8 cellular contexts compared by ENCODE assay signal in the genomic region with DNA sequence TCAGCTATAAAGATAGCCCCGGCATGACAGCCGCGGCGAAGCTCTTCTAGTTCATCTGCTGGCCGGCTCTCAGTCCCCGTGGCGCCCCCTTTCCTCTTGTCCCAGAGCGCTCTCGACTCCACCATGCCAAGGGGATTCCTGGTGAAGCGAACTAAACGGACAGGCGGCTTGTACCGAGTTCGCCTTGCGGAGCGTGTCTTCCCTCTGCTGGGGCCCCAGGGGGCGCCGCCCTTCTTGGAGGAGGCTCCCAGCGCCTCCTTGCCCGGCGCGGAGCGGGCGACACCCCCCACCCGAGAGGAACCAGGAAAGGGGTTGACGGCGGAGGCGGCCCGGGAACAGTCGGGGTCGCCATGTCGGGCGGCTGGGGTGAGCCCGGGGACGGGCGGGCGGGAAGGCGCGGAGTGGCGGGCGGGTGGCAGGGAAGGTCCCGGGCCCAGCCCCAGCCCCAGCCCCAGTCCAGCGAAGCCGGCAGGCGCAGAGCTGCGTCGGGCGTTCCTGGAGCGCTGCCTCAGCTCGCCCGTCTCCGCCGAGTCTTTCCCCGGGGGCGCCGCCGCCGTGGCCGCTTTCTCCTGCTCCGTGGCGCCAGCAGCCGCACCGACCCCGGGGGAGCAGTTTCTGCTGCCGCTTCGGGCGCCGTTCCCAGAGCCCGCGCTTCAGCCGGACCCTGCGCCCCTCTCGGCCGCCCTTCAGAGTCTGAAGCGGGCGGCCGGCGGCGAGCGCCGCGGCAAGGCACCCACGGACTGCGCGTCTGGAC. TPM values are rescaled to one million over a fixed set of nuclear protein-coding genes. Genes with fewer than 3 reads are reported as not detected.
DNase-seq lines count a peak whose midpoint lies in the region; ATAC-seq and TF ChIP-seq lines count a peak whose summit lies in the region.

TSS of gene INSM2 (plus strand) at position 35 of the 754 bp plus-strand sequence. CDS start at position 124, 89 bp downstream.

- H3K27ac ChIP-seq in SJSA1 (no peak within 1 kb of the TSS), RWPE1 (no peak within 1 kb of the TSS)

- H3K4me1 ChIP-seq in SJSA1 (replicated peaks) (peaks cover 27% of the 10 kb centered on the region), mucosa of descending colon (ENCODE audit: low read depth) (peaks cover 25% of the 10 kb centered on the region)

- no peak within 1 kb of the TSS for H3K27ac Mint-ChIP-seq in activated CD4-positive, alpha-beta T cell treated with anti-CD3 and anti-CD28 coated beads for 36 hours

- POLR2A ChIA-PET in activated CD4-positive, alpha-beta T cell treated with anti-CD3 and anti-CD28 coated beads for 36 hours (lab: Charles Lee): no interaction called here
- POLR2A ChIA-PET in RWPE1 (lab: Yijun Ruan, JAX; ENCODE audit: low non-redundant PET): interaction anchor here (0.6 kb wide), 1 partner anchor 280 kb away, joined by 4 read pairs; no protein-coding TSS in a partner anchor

- H3K36me3 ChIP-seq in SJSA1: no peaks in the 10 kb centered on the region
- no peaks in the 10 kb centered on the region for H3K36me3 ChIP-seq in mucosa of descending colon (ENCODE audit: low read depth)

- H3K4me1 Mint-ChIP-seq in activated CD4-positive, alpha-beta T cell treated with anti-CD3 and anti-CD28 coated beads for 36 hours: peaks cover 15% of the 10 kb centered on the region

- no peaks in the 10 kb centered on the region for H3K9me3 Mint-ChIP-seq in activated CD4-positive, alpha-beta T cell treated with anti-CD3 and anti-CD28 coated beads for 36 hours (ENCODE audit: low read depth)

- DNase-seq in activated CD4-positive, alpha-beta T cell treated with anti-CD3 and anti-CD28 coated beads for 36 hours: peak; percentile 29
- no peak for DNase-seq in activated CD4-positive, alpha-beta T cell treated with anti-CD3 and anti-CD28 coated beads, Interleukin-2, amount 50 U/mL, for 4 hours
- DNase-seq in SJSA1 (ENCODE audit: low read depth in 1 of 2, low spot score in 2 of 2) (no peak), ecto neural progenitor cell (ENCODE audit: low spot score) (peak; percentile 54), mucosa of descending colon (peak in 1 of 3 donors; percentile 39), RWPE1 (ENCODE audit: low spot score) (no peak)

- intact Hi-C loops in activated CD4-positive, alpha-beta T cell treated with anti-CD3 and anti-CD28 coated beads for 36 hours (cut with DNase I, micrococcal nuclease): loop anchor here in 1 of 2 experiments (5.0 kb wide), 3 partner anchors 97 to 293 kb away; partner anchors contain the start of gene BRMS1L
- intact Hi-C loops in mucosa of descending colon (cut with DNase I, micrococcal nuclease): no loop called here

- H3K27me3 Mint-ChIP-seq in activated CD4-positive, alpha-beta T cell treated with anti-CD3 and anti-CD28 coated beads for 36 hours: peaks cover 38% of the 10 kb centered on the region

- H3K27me3 ChIP-seq in SJSA1 (replicated peaks): peaks cover 58% of the 10 kb centered on the region

- H3K9me3 ChIP-seq in SJSA1 (replicated peaks): 0 out of 2 replicates have a peak, but pooled peaks cover 5% of the 10 kb centered on the region
- no peaks in the 10 kb centered on the region for H3K9me3 ChIP-seq in mucosa of descending colon

- H3K4me3 ChIP-seq in SJSA1 (peak within 1 kb of the TSS; percentile 35), mucosa of descending colon (no peak within 1 kb of the TSS)

- peak within 1 kb of the TSS; percentile 69 for H3K4me3 Mint-ChIP-seq in activated CD4-positive, alpha-beta T cell treated with anti-CD3 and anti-CD28 coated beads for 36 hours

- peaks cover 5% of the 10 kb centered on the region for H3K36me3 Mint-ChIP-seq in activated CD4-positive, alpha-beta T cell treated with anti-CD3 and anti-CD28 coated beads for 36 hours (ENCODE audit: low read depth)

- CTCF ChIA-PET in activated CD4-positive, alpha-beta T cell treated with anti-CD3 and anti-CD28 coated beads for 36 hours (lab: Charles Lee): interaction anchor here (1.5 kb wide), 1 partner anchor 18 kb away, joined by 3 read pairs; no protein-coding TSS in a partner anchor
- CTCF ChIA-PET in RWPE1 (lab: Yijun Ruan, JAX): interaction anchor here (0.6 to 1.3 kb wide), 4 partner anchors 18 to 292 kb away, joined by 3 to 7 read pairs (median 4); partner anchors contain the start of gene BRMS1L

- TF ChIP-seq CTCF in mucosa of descending colon (IDR thresholded peaks at IDR 0.05) (no peak), RWPE1 (conservative IDR thresholded peaks at IDR 0.05; ENCODE audit: low read depth) (no peak)

- ATAC-seq in activated CD4-positive, alpha-beta T cell treated with anti-CD3 and anti-CD28 coated beads for 36 hours: peak; percentile 23
- peak; percentile 6 for ATAC-seq in HG02938 (IDR thresholded peaks at IDR 0.05; ENCODE audit: unreplicated experiment)
- peak; percentile 30 for ATAC-seq in mucosa of descending colon
- no peak for ATAC-seq in GM21367 (IDR thresholded peaks at IDR 0.05; ENCODE audit: unreplicated experiment)

RNA-seq across cellular contexts. Expression of gene INSM2, which starts in this region (rescaled TPM):
- not detected for total RNA-seq in activated CD4-positive, alpha-beta T cell treated with anti-CD3 and anti-CD28 coated beads for 36 hours
- total RNA-seq in SJSA1 (2014; rRNA removed; shearing (Covaris generic)): not detected in 2 replicates
- total RNA-seq in mucosa of descending colon: not detected

Comparison
In these comparisons a context has a peak if more than half of its experiments do, and no peak if none do; other contexts are left out.
1. Peak in DNase-seq and ATAC-seq in activated CD4-positive, alpha-beta T cell treated with anti-CD3 and anti-CD28 coated beads for 36 hours; RNA of the gene not detected or under 1 TPM.
2. Peak in ATAC-seq in mucosa of descending colon; RNA of the gene not detected or under 1 TPM.